ENCODE assay signal across 17 cellular contexts in genomic region chr12:70448371-70448770, GRCh38.
"Had no signal": no experiment of that assay in that cellular context is flagged by ENCODE, and none has a peak within 500 bp of the region (broad histone marks: within the 10 kb centered on the region; RNA-seq: fewer than 3 reads in every experiment).

No MANE protein-coding gene starts in this region.

- DNase-seq: activated B cell treated with CpG ODN at 0.5 μM for 24 hours; activated CD4-positive, alpha-beta T cell treated with anti-CD3 and anti-CD28 coated beads, Interleukin-2, amount 10 ng/mL, durations not matched to agents 7 days and 5 days; activated CD8-positive, alpha-beta memory T cell treated with anti-CD3 and anti-CD28 coated beads, Interleukin-2, amount 50 U/mL, for 48 hours; activated gamma-delta T cell; activated T-cell treated with anti-CD3 and anti-CD28 coated beads, Interleukin-2, amount 50 U/mL, for 72 hours; body of pancreas; caudate nucleus; colonic mucosa; hypothalamus; nephron progenitor cell; psoas muscle; right lobe of liver had no signal

- H3K27ac Mint-ChIP-seq: activated B cell treated with CpG ODN at 0.5 μM for 24 hours; activated CD4-positive, alpha-beta T cell treated with anti-CD3 and anti-CD28 coated beads, Interleukin-2, amount 10 ng/mL, durations not matched to agents 7 days and 5 days; activated naive CD4-positive, alpha-beta T cell treated with anti-CD3 and anti-CD28 coated beads, Interleukin-2, amount 50 U/mL, for 72 hours; activated T-cell treated with anti-CD3 and anti-CD28 coated beads, Interleukin-2, amount 50 U/mL, for 72 hours; nephron progenitor cell; stimulated activated naive CD8-positive, alpha-beta T cell treated with anti-CD3 and anti-CD28 coated beads, Interleukin-15, Interleukin-2, amounts not matched to agents 100 ng/mL and 50 ng/mL, for 24 hours; type B pancreatic cell had no signal

- H3K27me3 Mint-ChIP-seq: activated B cell treated with CpG ODN at 0.5 μM for 24 hours; activated CD4-positive, alpha-beta T cell treated with anti-CD3 and anti-CD28 coated beads, Interleukin-2, amount 10 ng/mL, durations not matched to agents 7 days and 5 days; stimulated activated naive CD8-positive, alpha-beta T cell treated with anti-CD3 and anti-CD28 coated beads, Interleukin-15, Interleukin-2, amounts not matched to agents 100 ng/mL and 50 ng/mL, for 24 hours; type B pancreatic cell had no signal

- H3K36me3 ChIP-seq: colonic mucosa, esophagus muscularis mucosa, right lobe of liver, suprapubic skin had no signal

- H3K4me1 ChIP-seq: body of pancreas, colonic mucosa, esophagus muscularis mucosa, psoas muscle, right lobe of liver, suprapubic skin had no signal

- H3K36me3 Mint-ChIP-seq: type B pancreatic cell had no signal

- H3K4me1 Mint-ChIP-seq: activated B cell treated with CpG ODN at 0.5 μM for 24 hours; activated CD4-positive, alpha-beta T cell treated with anti-CD3 and anti-CD28 coated beads, Interleukin-2, amount 10 ng/mL, durations not matched to agents 7 days and 5 days; nephron progenitor cell had no signal

- H3K27me3 ChIP-seq: body of pancreas, colonic mucosa, esophagus muscularis mucosa, right lobe of liver, suprapubic skin had no signal

- H3K9me3 ChIP-seq: body of pancreas, colonic mucosa, right lobe of liver had no signal

- H3K4me3 Mint-ChIP-seq: activated B cell treated with CpG ODN at 0.5 μM for 24 hours; activated CD4-positive, alpha-beta T cell treated with anti-CD3 and anti-CD28 coated beads, Interleukin-2, amount 10 ng/mL, durations not matched to agents 7 days and 5 days; activated T-cell treated with anti-CD3 and anti-CD28 coated beads, Interleukin-2, amount 50 U/mL, for 72 hours; nephron progenitor cell; stimulated activated naive CD8-positive, alpha-beta T cell treated with anti-CD3 and anti-CD28 coated beads, Interleukin-15, Interleukin-2, amounts not matched to agents 100 ng/mL and 50 ng/mL, for 24 hours; type B pancreatic cell had no signal

- H3K4me3 ChIP-seq: body of pancreas, colonic mucosa, esophagus muscularis mucosa, psoas muscle, right lobe of liver, suprapubic skin had no signal

- ATAC-seq: activated naive CD4-positive, alpha-beta T cell treated with anti-CD3 and anti-CD28 coated beads, Interleukin-2, amount 50 U/mL, for 72 hours; activated T-cell treated with anti-CD3 and anti-CD28 coated beads, Interleukin-2, amount 50 U/mL, for 72 hours; body of pancreas; psoas muscle; right lobe of liver had no signal

- H3K27ac ChIP-seq: body of pancreas, colonic mucosa, esophagus muscularis mucosa, psoas muscle, right lobe of liver, suprapubic skin had no signal
